8 cellular contexts compared by ENCODE assay signal in the genomic region with DNA sequence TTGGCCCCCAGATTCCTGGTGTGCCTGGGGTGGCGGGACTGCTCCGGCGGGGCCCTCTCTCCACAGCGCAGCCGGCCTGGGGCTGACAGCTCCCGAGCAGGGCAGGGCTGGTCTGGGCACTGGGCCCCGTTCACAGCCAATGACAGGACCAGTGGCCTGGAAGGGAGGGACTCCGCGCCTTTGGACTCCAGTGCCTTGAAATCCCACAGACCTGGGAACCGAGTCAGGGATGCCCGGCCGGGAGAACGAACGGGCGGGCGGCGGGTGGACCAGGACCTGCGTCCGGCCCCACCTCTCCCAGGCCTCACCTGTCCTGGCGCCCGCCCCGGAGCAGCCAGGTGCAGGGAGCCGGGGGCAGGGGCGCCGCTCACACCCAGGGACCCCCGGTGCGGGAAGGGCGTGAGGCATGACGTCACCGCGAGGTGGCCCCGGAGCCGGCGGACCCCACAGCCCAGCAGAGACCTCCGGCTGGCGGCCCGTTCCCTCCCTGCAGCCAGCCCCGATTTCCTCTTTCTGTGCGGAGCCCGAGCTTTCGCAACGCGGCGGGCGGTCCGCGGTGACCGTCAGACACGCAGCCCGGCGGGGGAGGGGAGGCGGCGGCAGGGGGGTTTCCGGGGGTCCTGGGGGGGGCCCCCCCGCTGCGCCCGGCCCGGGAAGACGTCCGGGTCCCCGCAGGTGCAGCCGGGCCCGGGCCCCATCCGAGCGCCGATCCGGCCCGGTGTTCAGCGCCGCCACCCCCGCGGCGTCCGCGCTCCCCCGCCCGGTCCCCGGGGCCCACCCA. TPM values are rescaled to one million over a fixed set of nuclear protein-coding genes. Genes with fewer than 3 reads are reported as not detected.
DNase-seq lines count a peak whose midpoint lies in the region; ATAC-seq lines count a peak whose summit lies in the region.

No MANE protein-coding gene starts in this region.

- peak overlapping the region; percentile 82 for H2AFZ ChIP-seq in neuronal stem cell (ENCODE audit: low read length)

- intact Hi-C loops in Right ventricle myocardium inferior (cut with DNase I) = loop anchor here (10.0 kb wide), 1 partner anchor 49 kb away; no protein-coding TSS in a partner anchor

- no peak overlapping the region for H4K8ac ChIP-seq in neuronal stem cell (ENCODE audit: low read depth, low read length)

- no peak overlapping the region for H2BK5ac ChIP-seq in neuronal stem cell (ENCODE audit: low read length)

- CTCF ChIA-PET in activated CD8-positive, alpha-beta memory T cell treated with anti-CD3 and anti-CD28 coated beads, Interleukin-2, amount 10 ng/mL, durations not matched to agents 7 days and 5 days (lab: Charles Lee) = interaction anchor here (0.7 to 1.7 kb wide), 7 partner anchors 24 to 137 kb away, joined by 3 to 7 read pairs (median 3); no protein-coding TSS in a partner anchor

- H3K27me3 Mint-ChIP-seq in activated CD8-positive, alpha-beta memory T cell treated with anti-CD3 and anti-CD28 coated beads, Interleukin-2, amount 10 ng/mL, durations not matched to agents 7 days and 5 days = peaks cover 7% of the 10 kb centered on the region

- H3K14ac ChIP-seq in neuronal stem cell (ENCODE audit: low read length) = no peak overlapping the region

- no peak overlapping the region for H3K4ac ChIP-seq in neuronal stem cell (ENCODE audit: low read length)

- H3K4me2 ChIP-seq in neuronal stem cell (ENCODE audit: insufficient read depth, low read length, poor library complexity, severe bottlenecking) = peak overlapping the region; percentile 93

- peak; percentile 27 for ATAC-seq in HG03135 (IDR thresholded peaks at IDR 0.05; ENCODE audit: unreplicated experiment)
- ATAC-seq in activated CD8-positive, alpha-beta memory T cell treated with anti-CD3 and anti-CD28 coated beads, Interleukin-2, amount 10 ng/mL, durations not matched to agents 7 days and 5 days = peak; percentile 48
- ATAC-seq in Right ventricle myocardium inferior = peak; percentile 64

- peaks cover 6% of the 10 kb centered on the region for H3K4me1 Mint-ChIP-seq in activated CD8-positive, alpha-beta memory T cell treated with anti-CD3 and anti-CD28 coated beads, Interleukin-2, amount 10 ng/mL, durations not matched to agents 7 days and 5 days

- no peaks in the 10 kb centered on the region for H3K36me3 Mint-ChIP-seq in activated CD8-positive, alpha-beta memory T cell treated with anti-CD3 and anti-CD28 coated beads, Interleukin-2, amount 10 ng/mL, durations not matched to agents 7 days and 5 days

- no peak overlapping the region for H2BK15ac ChIP-seq in neuronal stem cell (ENCODE audit: low read length)

- DNase-seq in NCI-H748 (lab: John Stamatoyannopoulos, UW; ENCODE audit: unreplicated experiment) (peak; percentile 50), NCI-H748 treated with DMSO at 0.1 percent for 48 hours (lab: John Stamatoyannopoulos, UW) (no peak), Right ventricle myocardium inferior (ENCODE audit: missing footprints) (peak; percentile 88), neuronal stem cell (ENCODE audit: low spot score) (no peak), NCI-H1105 treated with DMSO at 0.1 percent for 48 hours (lab: John Stamatoyannopoulos, UW) (no peak), DMS79 treated with DMSO at 0.1 percent for 48 hours (lab: John Stamatoyannopoulos, UW) (no peak)
- no peak for DNase-seq in activated CD8-positive, alpha-beta memory T cell treated with anti-CD3 and anti-CD28 coated beads, Interleukin-2, amount 10 ng/mL, durations not matched to agents 7 days and 5 days

- H3K4me3 Mint-ChIP-seq in activated CD8-positive, alpha-beta memory T cell treated with anti-CD3 and anti-CD28 coated beads, Interleukin-2, amount 10 ng/mL, durations not matched to agents 7 days and 5 days = no peak overlapping the region

- no peak overlapping the region for H2BK12ac ChIP-seq in neuronal stem cell (ENCODE audit: low read length)

- H3K27ac ChIP-seq in neuronal stem cell (replicated peaks; ENCODE audit: low read length) = no peak overlapping the region

- H4K91ac ChIP-seq in neuronal stem cell (ENCODE audit: low read depth, low read length, poor library complexity) = no peak overlapping the region

- peaks cover 0 to 2% of the 10 kb centered on the region in 2 donors for H3K9me3 ChIP-seq in neuronal stem cell (replicated peaks in 1 of 2; ENCODE audit: control insufficient read depth in 2 of 2, insufficient read depth in 1 of 2, low read depth in 1 of 2, low read length in 2 of 2)

- no peaks in the 10 kb centered on the region for H3K9me3 Mint-ChIP-seq in activated CD8-positive, alpha-beta memory T cell treated with anti-CD3 and anti-CD28 coated beads, Interleukin-2, amount 10 ng/mL, durations not matched to agents 7 days and 5 days (ENCODE audit: low read depth)

- no peaks in the 10 kb centered on the region for H3K36me3 ChIP-seq in neuronal stem cell (replicated peaks in 1 of 2; ENCODE audit: control insufficient read depth in 2 of 2, insufficient read depth in 2 of 2, low read length in 2 of 2)

- no peaks in the 10 kb centered on the region for H3K79me1 ChIP-seq in neuronal stem cell (ENCODE audit: low read depth, low read length)

- H3K27ac Mint-ChIP-seq in activated CD8-positive, alpha-beta memory T cell treated with anti-CD3 and anti-CD28 coated beads, Interleukin-2, amount 10 ng/mL, durations not matched to agents 7 days and 5 days = no peak overlapping the region

- peak overlapping the region; percentile 85 for H3K18ac ChIP-seq in neuronal stem cell (ENCODE audit: low read length)

- H3K23ac ChIP-seq in neuronal stem cell (ENCODE audit: low read depth, low read length, poor library complexity) = no peak overlapping the region

- H3K27me3 ChIP-seq in neuronal stem cell (ENCODE audit: control insufficient read depth in 3 of 3, insufficient read depth in 3 of 3, low read depth in 1 of 3, low read length in 3 of 3) = peaks cover 15 to 38% (median 29%) of the 10 kb centered on the region in 3 experiments

- H3K4me1 ChIP-seq in neuronal stem cell (ENCODE audit: control insufficient read depth in 2 of 2, insufficient read depth in 1 of 2, low read depth in 1 of 2, low read length in 2 of 2) = peaks cover 0 to 10% of the 10 kb centered on the region in 2 donors

- peak overlapping the region; percentile 70 for H3K9ac ChIP-seq in neuronal stem cell (ENCODE audit: low read depth, low read length, poor library complexity)

- peak overlapping the region; percentile 41 to 64 for H3K4me3 ChIP-seq in neuronal stem cell (ENCODE audit: low read length in 2 of 2)

- H2AK5ac ChIP-seq in neuronal stem cell (ENCODE audit: low read depth, low read length) = no peak overlapping the region

- no CpG with 5 or more reads among the region's 78 CpGs for WGBS in neuronal stem cell (ENCODE audit: extremely low coverage in 2 of 2, insufficient read length in 2 of 2, insufficient replicate concordance in 1 of 2), 2 donors

- H2BK120ac ChIP-seq in neuronal stem cell (ENCODE audit: low read depth, low read length) = no peak overlapping the region

RNA-seq across cellular contexts. Expression of a gene that starts 0.7 kb away (rescaled TPM):
- 10 to 100 TPM; 12.4 to 30.8 TPM for total RNA-seq in activated CD8-positive, alpha-beta memory T cell treated with anti-CD3 and anti-CD28 coated beads, Interleukin-2, amount 10 ng/mL, durations not matched to agents 7 days and 5 days
- total RNA-seq in Right ventricle myocardium inferior = 10.0 TPM
- polyA plus RNA-seq in neuronal stem cell (2013, experiment 1 of 2) = 0.50 TPM
- polyA plus RNA-seq in neuronal stem cell (2013, experiment 2 of 2) = 0.48 TPM

RNA-seq across cellular contexts. Expression of a gene that starts 21.6 kb away (rescaled TPM):
- 10 to 100 TPM; 18.7 to 18.9 TPM for total RNA-seq in activated CD8-positive, alpha-beta memory T cell treated with anti-CD3 and anti-CD28 coated beads, Interleukin-2, amount 10 ng/mL, durations not matched to agents 7 days and 5 days
- total RNA-seq in Right ventricle myocardium inferior = 8.2 TPM
- polyA plus RNA-seq in neuronal stem cell (2013, experiment 1 of 2) = 8.7 TPM
- polyA plus RNA-seq in neuronal stem cell (2013, experiment 2 of 2) = 8.9 TPM

RNA-seq across cellular contexts. Expression of a gene that starts 29.2 kb away (rescaled TPM):
- total RNA-seq in activated CD8-positive, alpha-beta memory T cell treated with anti-CD3 and anti-CD28 coated beads, Interleukin-2, amount 10 ng/mL, durations not matched to agents 7 days and 5 days = not detected
- not detected for total RNA-seq in Right ventricle myocardium inferior
- polyA plus RNA-seq in neuronal stem cell (2013, experiment 1 of 2) = not detected
- not detected for polyA plus RNA-seq in neuronal stem cell (2013, experiment 2 of 2)

Comparison
In these comparisons a context has a peak if more than half of its experiments do, and no peak if none do; other contexts are left out.
1. DNase-seq: peak in NCI-H748 (single experiment) and Right ventricle myocardium inferior (single experiment); none in NCI-H748 treated with DMSO at 0.1 percent for 48 hours (single experiment), activated CD8-positive, alpha-beta memory T cell treated with anti-CD3 and anti-CD28 coated beads, Interleukin-2, amount 10 ng/mL, durations not matched to agents 7 days and 5 days (single experiment), neuronal stem cell (single experiment), NCI-H1105 treated with DMSO at 0.1 percent for 48 hours (single experiment) and DMS79 treated with DMSO at 0.1 percent for 48 hours (single experiment).
2. Peak in every context shown above with its lines, with median percentiles within 50 percentile points of each other: ATAC-seq.